Comparison of ENCODE assay signal across 9 cellular contexts in the genomic region with DNA sequence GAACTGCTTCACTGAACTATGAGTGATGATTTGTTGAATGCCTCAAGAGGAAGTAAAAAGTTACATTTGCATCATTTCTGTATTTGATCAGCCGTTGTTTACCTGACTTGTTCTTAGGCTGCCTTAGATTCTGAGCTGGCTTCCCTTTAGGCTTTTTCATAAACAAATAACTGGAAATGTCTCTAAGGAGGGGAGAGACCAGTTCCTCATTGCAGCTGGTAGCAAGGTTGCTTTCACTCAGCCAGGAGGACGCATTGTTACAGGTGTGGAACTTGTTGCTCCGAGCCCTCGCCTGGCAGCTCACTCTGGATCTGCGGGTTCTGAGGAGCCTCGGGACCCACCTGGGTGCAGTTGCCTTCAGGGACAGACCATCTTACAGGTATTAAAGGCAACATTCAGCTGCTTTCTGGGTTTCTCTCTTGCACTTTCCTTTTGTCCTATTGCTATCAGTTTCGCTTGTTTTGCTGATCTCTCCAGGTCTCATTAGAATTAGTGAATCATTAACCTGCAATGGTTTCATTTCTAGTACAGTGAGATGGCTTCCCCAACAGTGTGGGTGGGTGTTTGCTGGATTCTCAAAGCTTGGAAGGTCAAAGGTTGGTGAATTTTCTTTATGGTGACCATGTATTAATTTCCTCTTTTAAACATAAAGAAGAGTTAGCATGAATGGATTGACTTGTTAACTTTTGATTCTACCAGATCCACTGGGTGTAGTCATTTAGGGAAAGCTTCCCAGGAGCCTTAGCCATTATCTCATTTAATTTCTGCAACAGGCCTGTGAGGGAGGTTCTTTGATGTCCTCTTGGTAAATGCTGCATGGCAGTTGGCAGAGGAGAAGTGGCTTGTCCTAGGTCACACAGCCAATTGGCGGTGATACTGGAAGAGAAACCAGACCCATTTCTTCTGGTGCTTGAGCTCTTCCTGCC.
A peak's percentile ranks its signal among the peaks of the same experiment; 100 is the strongest.
DNase-seq lines count a peak whose midpoint lies in the region; ATAC-seq, FAIRE-seq and TF ChIP-seq lines count a peak whose summit lies in the region.
"Had no signal": no experiment of that assay in that cellular context is flagged by ENCODE, and none has a peak within 500 bp of the region (broad histone marks: within the 10 kb centered on the region; RNA-seq: fewer than 3 reads in every experiment).

A gene with protein sequence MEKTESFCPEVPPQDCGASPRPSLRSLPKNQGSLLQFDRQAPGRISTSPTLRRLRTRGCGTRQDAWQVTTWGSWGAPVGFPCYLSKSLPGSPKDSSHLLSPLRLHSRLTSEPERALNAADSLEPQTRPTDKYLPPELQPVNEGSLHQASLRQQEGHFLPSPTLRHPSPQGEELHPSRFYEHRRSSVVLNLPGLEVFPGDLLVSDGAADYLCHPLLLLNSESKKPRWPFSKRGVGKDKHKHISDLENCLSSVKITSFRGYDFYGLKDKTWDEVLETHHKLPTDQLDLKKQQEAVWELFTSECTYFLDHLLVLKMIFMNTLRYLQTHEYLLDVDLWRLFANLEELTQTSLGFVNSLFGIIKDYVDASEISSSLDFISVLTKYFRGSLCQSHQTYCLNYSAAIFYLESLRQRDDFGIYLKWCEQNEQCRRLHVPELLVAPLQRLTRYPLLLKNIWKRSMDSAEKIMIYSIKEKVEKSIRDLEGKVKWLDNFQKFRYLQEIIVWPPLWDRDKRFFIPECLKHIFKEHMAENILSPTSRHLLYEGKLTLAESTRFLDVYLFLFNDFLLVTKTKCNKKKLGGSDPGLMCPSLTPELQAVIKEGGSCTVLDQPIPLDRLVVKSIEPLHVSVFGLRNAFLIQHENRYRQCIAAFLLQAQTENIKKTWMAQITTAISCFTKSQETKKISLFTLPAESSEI (plus strand): TSS at position 236 of the 926 bp plus-strand sequence. CDS start 3,643 bp downstream, outside the sequence.

- H3K36me3 Mint-ChIP-seq in stimulated activated effector memory CD8-positive, alpha-beta T cell treated with anti-CD3 and anti-CD28 coated beads, Interleukin-12 subunit alpha, Interleukin-12 subunit beta, amount 100 ng/mL, for 72 hours: no peaks in the 10 kb centered on the region

- no peak within 1 kb of the TSS for H3K4me3 Mint-ChIP-seq in stimulated activated effector memory CD8-positive, alpha-beta T cell treated with anti-CD3 and anti-CD28 coated beads, Interleukin-12 subunit alpha, Interleukin-12 subunit beta, amount 100 ng/mL, for 72 hours

- no peak for FAIRE-seq in H54 (lab: Jason Lieb, UNC)

- H3K4me1 Mint-ChIP-seq in stimulated activated effector memory CD8-positive, alpha-beta T cell treated with anti-CD3 and anti-CD28 coated beads, Interleukin-12 subunit alpha, Interleukin-12 subunit beta, amount 100 ng/mL, for 72 hours: no peaks in the 10 kb centered on the region

- no peak for TF ChIP-seq POLR2A in H54 (IDR thresholded peaks at IDR 0.05; ENCODE audit: low read depth, low read length)

- DNase-seq in SW480 (ENCODE audit: low spot score) (peak; percentile 66), GOT3 (lab: John Stamatoyannopoulos, UW) (no peak), SHP77 (lab: John Stamatoyannopoulos, UW) (no peak), H54 (ENCODE audit: insufficient read length, low spot score) (no peak)
- DNase-seq in stimulated activated effector memory CD8-positive, alpha-beta T cell treated with anti-CD3 and anti-CD28 coated beads, Interleukin-12 subunit alpha, Interleukin-12 subunit beta, amount 100 ng/mL, for 72 hours (ENCODE audit: low spot score in 2 of 2): no peak
- no peak for DNase-seq in stimulated activated CD4-positive, alpha-beta T cell treated with anti-CD3 and anti-CD28 coated beads, Interleukin-4, amount 100 ng/mL, for 24 hours
- DNase-seq: NCI-H82 had no signal

- H3K9me3 Mint-ChIP-seq in stimulated activated effector memory CD8-positive, alpha-beta T cell treated with anti-CD3 and anti-CD28 coated beads, Interleukin-12 subunit alpha, Interleukin-12 subunit beta, amount 100 ng/mL, for 72 hours: no peaks in the 10 kb centered on the region

- ATAC-seq in GM19043 (IDR thresholded peaks at IDR 0.05; ENCODE audit: low read depth, unreplicated experiment) (peak; percentile 92), HG02885 (IDR thresholded peaks at IDR 0.05; ENCODE audit: poor library complexity, unreplicated experiment) (peak; percentile 84)
- peak; percentile 64 for ATAC-seq in stimulated activated effector memory CD8-positive, alpha-beta T cell treated with anti-CD3 and anti-CD28 coated beads, Interleukin-12 subunit alpha, Interleukin-12 subunit beta, amount 100 ng/mL, for 72 hours

- H3K27ac Mint-ChIP-seq in stimulated activated effector memory CD8-positive, alpha-beta T cell treated with anti-CD3 and anti-CD28 coated beads, Interleukin-12 subunit alpha, Interleukin-12 subunit beta, amount 100 ng/mL, for 72 hours: no peak within 1 kb of the TSS
